ENCODE assay signal across 21 cellular contexts in genomic region chr3:132912416-132912753, GRCh38.
"Had no signal": no experiment of that assay in that cellular context is flagged by ENCODE, and none has a peak within 500 bp of the region (broad histone marks: within the 10 kb centered on the region; RNA-seq: fewer than 3 reads in every experiment).

No MANE protein-coding gene starts in this region.

- H2AFZ ChIP-seq: hepatocyte had no signal

- H3K36me3 ChIP-seq: ascending aorta, right lobe of liver, spleen, thoracic aorta, WERI-Rb-1 had no signal

- H3K27ac ChIP-seq: ascending aorta, hepatocyte, right lobe of liver, spleen, thoracic aorta, WERI-Rb-1 had no signal

- ATAC-seq: activated naive CD4-positive, alpha-beta T cell treated with anti-CD3 and anti-CD28 coated beads, Interleukin-2, amount 50 U/mL, for 72 hours; activated T-helper 17 cell treated with anti-CD3 and anti-CD28 coated beads, Interleukin-2, amount 50 U/mL, for 72 hours; right lobe of liver; T-cell had no signal

- H3K27me3 ChIP-seq: ascending aorta, right lobe of liver, spleen had no signal

- H3K4me3 ChIP-seq: ascending aorta, hepatocyte, right lobe of liver, spleen, thoracic aorta had no signal

- H3K4me2 ChIP-seq: hepatocyte had no signal

- FAIRE-seq: colon, TTC549 had no signal

- H3K79me2 ChIP-seq: hepatocyte had no signal

- DNase-seq: activated CD4-positive, alpha-beta T cell treated with anti-CD3 and anti-CD28 coated beads for 1 hour; activated CD4-positive, alpha-beta T cell treated with anti-CD3 and anti-CD28 coated beads, Interleukin-2, amount 50 U/mL, for 1 hour; activated T-cell treated with anti-CD3 and anti-CD28 coated beads, Interleukin-2, amount 50 U/mL, for 1 hour; central memory CD4-positive, alpha-beta T cell; effector memory CD4-positive, alpha-beta T cell; foreskin melanocyte; glutamatergic neuron; nephron progenitor cell; right lobe of liver; spleen; stimulated activated CD4-positive, alpha-beta T cell treated with anti-CD3 and anti-CD28 coated beads, Interleukin-4, amount 100 ng/mL, for 1 hour; stimulated activated naive CD4-positive, alpha-beta T cell; T-cell; WERI-Rb-1 had no signal

- H3K4me1 ChIP-seq: ascending aorta, right lobe of liver, spleen had no signal

- H3K9me3 ChIP-seq: ascending aorta, right lobe of liver, thoracic aorta had no signal
